In the genomic region with DNA sequence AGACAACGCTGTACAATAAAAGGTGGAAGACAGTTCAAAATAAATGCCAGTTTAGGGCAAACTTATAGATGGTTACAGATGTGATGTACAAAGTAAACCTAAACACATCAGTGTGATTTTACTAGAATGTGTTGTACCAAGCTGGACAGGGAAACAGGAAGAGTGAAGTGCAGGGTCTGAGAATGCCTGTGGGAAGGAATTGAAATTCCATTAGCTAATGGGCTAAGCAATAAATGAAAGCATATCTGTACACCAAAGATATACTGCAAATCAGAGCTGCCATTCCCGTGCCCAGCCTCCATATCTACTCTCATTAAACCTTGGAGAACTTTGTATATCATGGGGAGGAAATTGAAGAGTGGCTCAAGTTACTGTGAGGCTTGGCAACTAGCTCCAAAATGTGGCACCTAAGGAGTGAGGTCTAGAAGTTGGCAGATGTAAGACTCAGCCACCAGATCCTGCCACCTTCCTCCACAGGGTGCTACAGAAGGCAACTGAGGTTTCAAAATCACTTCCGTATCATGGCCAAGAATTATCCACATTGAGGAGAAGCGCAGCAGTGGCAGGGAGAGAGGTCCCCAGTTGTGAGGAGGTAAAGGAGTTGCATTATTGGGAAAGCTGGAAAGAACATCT, we compare ENCODE assay signal across 2 cellular contexts.
TF ChIP-seq lines count a peak whose summit lies in the region.

No MANE protein-coding gene starts in this region.

TF ChIP-seq in HEK293, 187 proteins besides CTCF, POLR2A, EP300 and RAD21 (continued from another document):
- TF ChIP-seq, protein P1, sequence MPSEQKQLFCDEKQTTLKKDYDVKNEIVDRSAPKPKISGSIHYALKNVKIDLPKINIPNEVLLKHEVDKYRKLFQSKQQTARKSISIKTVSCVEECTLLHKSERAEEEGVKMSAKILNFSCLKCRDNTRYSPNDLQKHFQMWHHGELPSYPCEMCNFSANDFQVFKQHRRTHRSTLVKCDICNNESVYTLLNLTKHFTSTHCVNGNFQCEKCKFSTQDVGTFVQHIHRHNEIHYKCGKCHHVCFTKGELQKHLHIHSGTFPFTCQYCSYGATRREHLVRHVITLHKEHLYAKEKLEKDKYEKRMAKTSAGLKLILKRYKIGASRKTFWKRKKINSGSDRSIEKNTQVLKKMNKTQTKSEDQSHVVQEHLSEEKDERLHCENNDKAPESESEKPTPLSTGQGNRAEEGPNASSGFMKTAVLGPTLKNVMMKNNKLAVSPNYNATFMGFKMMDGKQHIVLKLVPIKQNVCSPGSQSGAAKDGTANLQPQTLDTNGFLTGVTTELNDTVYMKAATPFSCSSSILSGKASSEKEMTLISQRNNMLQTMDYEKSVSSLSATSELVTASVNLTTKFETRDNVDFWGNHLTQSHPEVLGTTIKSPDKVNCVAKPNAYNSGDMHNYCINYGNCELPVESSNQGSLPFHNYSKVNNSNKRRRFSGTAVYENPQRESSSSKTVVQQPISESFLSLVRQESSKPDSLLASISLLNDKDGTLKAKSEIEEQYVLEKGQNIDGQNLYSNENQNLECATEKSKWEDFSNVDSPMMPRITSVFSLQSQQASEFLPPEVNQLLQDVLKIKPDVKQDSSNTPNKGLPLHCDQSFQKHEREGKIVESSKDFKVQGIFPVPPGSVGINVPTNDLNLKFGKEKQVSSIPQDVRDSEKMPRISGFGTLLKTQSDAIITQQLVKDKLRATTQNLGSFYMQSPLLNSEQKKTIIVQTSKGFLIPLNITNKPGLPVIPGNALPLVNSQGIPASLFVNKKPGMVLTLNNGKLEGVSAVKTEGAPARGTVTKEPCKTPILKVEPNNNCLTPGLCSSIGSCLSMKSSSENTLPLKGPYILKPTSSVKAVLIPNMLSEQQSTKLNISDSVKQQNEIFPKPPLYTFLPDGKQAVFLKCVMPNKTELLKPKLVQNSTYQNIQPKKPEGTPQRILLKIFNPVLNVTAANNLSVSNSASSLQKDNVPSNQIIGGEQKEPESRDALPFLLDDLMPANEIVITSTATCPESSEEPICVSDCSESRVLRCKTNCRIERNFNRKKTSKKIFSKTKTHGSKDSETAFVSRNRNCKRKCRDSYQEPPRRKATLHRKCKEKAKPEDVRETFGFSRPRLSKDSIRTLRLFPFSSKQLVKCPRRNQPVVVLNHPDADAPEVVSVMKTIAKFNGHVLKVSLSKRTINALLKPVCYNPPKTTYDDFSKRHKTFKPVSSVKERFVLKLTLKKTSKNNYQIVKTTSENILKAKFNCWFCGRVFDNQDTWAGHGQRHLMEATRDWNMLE (tag by site-specific recombination; conservative IDR thresholded peaks at IDR 0.05; ENCODE audit: low read depth), result no peak
- TF ChIP-seq YY2 (tag by site-specific recombination; IDR thresholded peaks at IDR 0.05) (0 out of 2 replicates have a peak, but pooled peaks have one; percentile 35), ZNF777 (tag by site-specific recombination; IDR thresholded peaks at IDR 0.05; ENCODE audit: borderline replicate concordance) (no peak), ZXDB (tag by site-specific recombination; IDR thresholded peaks at IDR 0.05) (0 out of 2 replicates have a peak, but pooled peaks have one; percentile 22)

TF ChIP-seq in H1, 55 proteins besides CTCF, POLR2A, EP300 and RAD21 (continued from another document):
- TF ChIP-seq MAFK (IDR thresholded peaks at IDR 0.05; ENCODE audit: low read depth, low read length) (no peak), TBP (IDR thresholded peaks at IDR 0.05; ENCODE audit: low read depth, low read length) (no peak), HDAC6 (IDR thresholded peaks at IDR 0.05; ENCODE audit: low read depth, low read length) (no peak), TAF7 (optimal IDR thresholded peaks at IDR 0.05; ENCODE audit: borderline replicate concordance, low read depth, low read length) (no peak), KDM1A (IDR thresholded peaks at IDR 0.05; ENCODE audit: borderline replicate concordance, low read length) (no peak), ZNF274 (IDR thresholded peaks at IDR 0.05; ENCODE audit: borderline replicate concordance, extremely low read depth, low read length) (no peak), GABPA (IDR thresholded peaks at IDR 0.05; ENCODE audit: borderline replicate concordance, insufficient read depth, low read length) (no peak), BACH1 (IDR thresholded peaks at IDR 0.05; ENCODE audit: low read length) (no peak), NANOG (IDR thresholded peaks at IDR 0.05; ENCODE audit: insufficient read depth, low read depth, low read length, poor library complexity, severe bottlenecking) (no peak), KDM4A (IDR thresholded peaks at IDR 0.05; ENCODE audit: low read depth, low read length, severe bottlenecking) (no peak), FOSL1 (IDR thresholded peaks at IDR 0.05; ENCODE audit: insufficient read depth, low read depth, low read length) (no peak), EGR1 (IDR thresholded peaks at IDR 0.05; ENCODE audit: borderline replicate concordance, low read depth, low read length) (no peak)
